ENCODE assay signal across 23 cellular contexts in genomic region chr5:62948294-62948693, GRCh38.
"Had no signal": no experiment of that assay in that cellular context is flagged by ENCODE, and none has a peak within 500 bp of the region (broad histone marks: within the 10 kb centered on the region; RNA-seq: fewer than 3 reads in every experiment).

No MANE protein-coding gene starts in this region.

- FAIRE-seq: islet of Langerhans, pancreas had no signal

- H3K27me3 Mint-ChIP-seq: effector memory CD8-positive, alpha-beta T cell; naive B cell; progenitor cell of endocrine pancreas had no signal

- DNase-seq: cortex of kidney; effector memory CD8-positive, alpha-beta T cell; erythroblast; foreskin melanocyte; heart right ventricle; hypothalamus; left ventricle myocardium inferior; lower lobe of right lung; mesenchymal stem cell; naive B cell; occipital lobe; pancreas; right cardiac atrium; stimulated activated CD4-positive, alpha-beta T cell treated with anti-CD3 and anti-CD28 coated beads, Interleukin-4, amount 100 ng/mL, for 1 hour; stimulated activated CD8-positive, alpha-beta memory T cell treated with anti-CD3 and anti-CD28 coated beads, Interleukin-4, amount 100 ng/mL, for 48 hours; stimulated activated naive CD8-positive, alpha-beta T cell treated with anti-CD3 and anti-CD28 coated beads, Interleukin-15, Interleukin-2, amounts not matched to agents 100 U/mL and 50 U/mL, for 24 hours; tibial artery; upper lobe of left lung; uterus had no signal

- H3K27ac ChIP-seq: heart right ventricle, left ventricle myocardium inferior, lower lobe of right lung, pancreas, tibial artery, upper lobe of left lung, uterus had no signal

- H3K27ac Mint-ChIP-seq: effector memory CD8-positive, alpha-beta T cell; naive B cell; nephron; progenitor cell of endocrine pancreas; stimulated activated effector memory CD8-positive, alpha-beta T cell treated with anti-CD3 and anti-CD28 coated beads, Interleukin-12 subunit alpha, Interleukin-12 subunit beta, amount 100 ng/mL, for 72 hours had no signal

- H3K9me3 ChIP-seq: heart right ventricle, left ventricle myocardium inferior, lower lobe of right lung, pancreas, tibial artery, upper lobe of left lung, uterus had no signal

- H3K4me1 Mint-ChIP-seq: naive B cell; stimulated activated effector memory CD8-positive, alpha-beta T cell treated with anti-CD3 and anti-CD28 coated beads, Interleukin-12 subunit alpha, Interleukin-12 subunit beta, amount 100 ng/mL, for 72 hours had no signal

- H3K4me1 ChIP-seq: heart right ventricle, left ventricle myocardium inferior, lower lobe of right lung, pancreas, tibial artery, upper lobe of left lung, uterus had no signal

- H3K27me3 ChIP-seq: heart right ventricle, pancreas, tibial artery, upper lobe of left lung, uterus had no signal

- H3K4me3 ChIP-seq: heart right ventricle, left ventricle myocardium inferior, lower lobe of right lung, pancreas, tibial artery, upper lobe of left lung, uterus had no signal

- H3K4me3 Mint-ChIP-seq: effector memory CD8-positive, alpha-beta T cell; naive B cell; nephron; stimulated activated effector memory CD8-positive, alpha-beta T cell treated with anti-CD3 and anti-CD28 coated beads, Interleukin-12 subunit alpha, Interleukin-12 subunit beta, amount 100 ng/mL, for 72 hours had no signal

- ATAC-seq: effector memory CD8-positive, alpha-beta T cell; heart right ventricle; lower lobe of right lung; pancreas; right cardiac atrium; stimulated activated effector memory CD8-positive, alpha-beta T cell treated with anti-CD3 and anti-CD28 coated beads, Interleukin-12 subunit alpha, Interleukin-12 subunit beta, amount 100 ng/mL, for 72 hours; stimulated activated naive CD8-positive, alpha-beta T cell treated with anti-CD3 and anti-CD28 coated beads, Interleukin-15, Interleukin-2, amounts not matched to agents 100 U/mL and 50 U/mL, for 24 hours had no signal

- H3K36me3 ChIP-seq: heart right ventricle, left ventricle myocardium inferior, lower lobe of right lung, pancreas, tibial artery, upper lobe of left lung, uterus had no signal
